ENCODE assay signal across 16 cellular contexts in the genomic region with DNA sequence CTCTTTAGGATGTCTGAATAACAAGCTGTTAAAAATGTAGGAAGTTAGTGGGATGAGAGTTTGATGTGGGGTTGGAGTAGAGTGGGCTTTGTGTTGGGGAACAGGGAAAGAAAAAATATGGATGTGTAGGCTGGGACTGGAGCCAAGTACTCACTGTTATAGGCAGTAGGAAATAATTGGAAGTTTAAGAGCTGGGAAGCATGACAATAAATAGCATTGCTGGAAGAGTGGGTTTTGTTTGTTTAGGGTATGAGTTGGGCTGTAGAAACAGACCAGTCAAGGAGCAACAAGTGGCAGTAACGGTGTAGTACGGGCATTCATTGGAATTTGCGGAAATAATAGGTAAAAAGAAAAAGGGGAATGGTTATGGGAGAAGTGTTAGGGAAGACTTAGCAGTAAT.
DNase-seq lines count a peak whose midpoint lies in the region; ATAC-seq and TF ChIP-seq lines count a peak whose summit lies in the region.
"Had no signal": no experiment of that assay in that cellular context is flagged by ENCODE, and none has a peak within 500 bp of the region (broad histone marks: within the 10 kb centered on the region; RNA-seq: fewer than 3 reads in every experiment).

No MANE protein-coding gene starts in this region.

- H4K20me1 ChIP-seq in hepatocyte (ENCODE audit: insufficient read depth, poor library complexity, severe bottlenecking), result peaks cover 77% of the 10 kb centered on the region

- no peaks in the 10 kb centered on the region for H3K36me3 ChIP-seq in hepatocyte (replicated peaks; ENCODE audit: insufficient read depth, low read depth)
- H3K36me3 ChIP-seq: gastroesophageal sphincter had no signal

- DNase-seq in natural killer cell (no peak), NCI-H345 (lab: John Stamatoyannopoulos, UW) (peak; percentile 21), hepatocyte (ENCODE audit: low spot score) (no peak), type B pancreatic cell (ENCODE audit: extremely low spot score, unreplicated experiment) (no peak), pons (ENCODE audit: low spot score) (no peak), NCI-H82 treated with DMSO at 0.1 percent for 48 hours (lab: John Stamatoyannopoulos, UW; ENCODE audit: unreplicated experiment) (no peak)
- no peak for DNase-seq in natural killer cell treated with Interleukin-12 subunit alpha and Interleukin-12 subunit beta and Interleukin-15 and Interleukin-18, amount 100 ng/mL, for 72 hours (ENCODE audit: low spot score)
- DNase-seq: activated CD4-positive, alpha-beta T cell treated with anti-CD3 and anti-CD28 coated beads, Interleukin-2, amount 50 U/mL, for 48 hours; activated effector memory CD4-positive, alpha-beta T cell treated with anti-CD3 and anti-CD28 coated beads, Interleukin-2, amount 50 U/mL, for 16 hours; islet precursor cell; NCI-H526; stimulated activated CD4-positive, alpha-beta T cell treated with anti-CD3 and anti-CD28 coated beads, Interleukin-4, amount 100 ng/mL, for 1 hour had no signal

- H3K4me3 Mint-ChIP-seq in natural killer cell, result no peak overlapping the region
- H3K4me3 Mint-ChIP-seq in natural killer cell treated with Interleukin-12 subunit alpha and Interleukin-12 subunit beta and Interleukin-15 and Interleukin-18, amount 100 ng/mL, for 72 hours, result no peak overlapping the region
- H3K4me3 Mint-ChIP-seq in type B pancreatic cell, result peak overlapping the region; percentile 11

- H3K9me3 ChIP-seq in hepatocyte (ENCODE audit: low read depth), result no peaks in the 10 kb centered on the region
- H3K9me3 ChIP-seq: gastroesophageal sphincter had no signal

- no peaks in the 10 kb centered on the region for H3K9me2 ChIP-seq in hepatocyte (replicated peaks; ENCODE audit: insufficient read depth)

- no peak overlapping the region for H3K4me3 ChIP-seq in hepatocyte
- H3K4me3 ChIP-seq: BLaER1, gastroesophageal sphincter had no signal

- H3K4me1 Mint-ChIP-seq in natural killer cell (peaks cover 40 to 65% of the 10 kb centered on the region in 2 donors), type B pancreatic cell (ENCODE audit: unreplicated experiment) (peaks cover 6% of the 10 kb centered on the region)
- peaks cover 31 to 42% of the 10 kb centered on the region in 2 donors for H3K4me1 Mint-ChIP-seq in natural killer cell treated with Interleukin-12 subunit alpha and Interleukin-12 subunit beta and Interleukin-15 and Interleukin-18, amount 100 ng/mL, for 72 hours (ENCODE audit: low read depth in 2 of 2)

- H2AFZ ChIP-seq in hepatocyte, result no peak overlapping the region

- 55% methylated on average over 3 of the region's 3 CpGs for WGBS in hepatocyte (ENCODE audit: low lambda C conversion rate, missing lambda C conversion rate)

- H3K27ac Mint-ChIP-seq in natural killer cell, result peak overlapping the region; percentile 4 to 25
- H3K27ac Mint-ChIP-seq in natural killer cell treated with Interleukin-12 subunit alpha and Interleukin-12 subunit beta and Interleukin-15 and Interleukin-18, amount 100 ng/mL, for 72 hours, result no peak overlapping the region
- peak overlapping the region; percentile 15 for H3K27ac Mint-ChIP-seq in type B pancreatic cell

- no peaks in the 10 kb centered on the region for H3K27me3 ChIP-seq in hepatocyte
- H3K27me3 ChIP-seq: BLaER1, gastroesophageal sphincter had no signal

- no peaks in the 10 kb centered on the region for H3K36me3 Mint-ChIP-seq in natural killer cell
- no peaks in the 10 kb centered on the region for H3K36me3 Mint-ChIP-seq in natural killer cell treated with Interleukin-12 subunit alpha and Interleukin-12 subunit beta and Interleukin-15 and Interleukin-18, amount 100 ng/mL, for 72 hours
- peaks cover 9% of the 10 kb centered on the region for H3K36me3 Mint-ChIP-seq in type B pancreatic cell

- H3K9me3 Mint-ChIP-seq in natural killer cell (no peaks in the 10 kb centered on the region), type B pancreatic cell (no peaks in the 10 kb centered on the region)
- no peaks in the 10 kb centered on the region for H3K9me3 Mint-ChIP-seq in natural killer cell treated with Interleukin-12 subunit alpha and Interleukin-12 subunit beta and Interleukin-15 and Interleukin-18, amount 100 ng/mL, for 72 hours

- peaks cover 96% of the 10 kb centered on the region for H3K79me2 ChIP-seq in hepatocyte

- no peaks in the 10 kb centered on the region for H3K27me3 Mint-ChIP-seq in natural killer cell (ENCODE audit: low read depth in 2 of 2)
- no peaks in the 10 kb centered on the region for H3K27me3 Mint-ChIP-seq in natural killer cell treated with Interleukin-12 subunit alpha and Interleukin-12 subunit beta and Interleukin-15 and Interleukin-18, amount 100 ng/mL, for 72 hours
- no peaks in the 10 kb centered on the region for H3K27me3 Mint-ChIP-seq in type B pancreatic cell

- H3K4me2 ChIP-seq in hepatocyte, result peak overlapping the region; percentile 61
- H3K4me2 ChIP-seq: BLaER1 had no signal

- H3K27ac ChIP-seq in hepatocyte, result no peak overlapping the region
- H3K27ac ChIP-seq: BLaER1, gastroesophageal sphincter had no signal

- intact Hi-C loops in natural killer cell (cut with micrococcal nuclease), result no loop called here

- no peak for TF ChIP-seq CTCF in natural killer cell (IDR thresholded peaks at IDR 0.05)
- no peak for TF ChIP-seq CTCF in hepatocyte (IDR thresholded peaks at IDR 0.05; ENCODE audit: poor library complexity)
- no peak for TF ChIP-seq CTCF in type B pancreatic cell (conservative IDR thresholded peaks at IDR 0.05)

- peaks cover 7% of the 10 kb centered on the region for H3K4me1 ChIP-seq in hepatocyte (ENCODE audit: insufficient read depth)
- H3K4me1 ChIP-seq: BLaER1 had no signal

- ATAC-seq in natural killer cell (no peak), GM21825 (IDR thresholded peaks at IDR 0.05; ENCODE audit: unreplicated experiment) (no peak)
- ATAC-seq in natural killer cell treated with Interleukin-12 subunit alpha and Interleukin-12 subunit beta and Interleukin-15 and Interleukin-18, amount 100 ng/mL, for 72 hours, result no peak
- ATAC-seq: gastroesophageal sphincter, HepG2 had no signal

Comparison
In these comparisons a context has a peak if more than half of its experiments do, and no peak if none do; other contexts are left out.
1. H3K27ac Mint-ChIP-seq: peak in natural killer cell (2 of 2) and type B pancreatic cell (single experiment); none in natural killer cell treated with Interleukin-12 subunit alpha and Interleukin-12 subunit beta and Interleukin-15 and Interleukin-18, amount 100 ng/mL, for 72 hours (0 of 2).